Comparison of ENCODE assay signal across 19 cellular contexts in the genomic region with DNA sequence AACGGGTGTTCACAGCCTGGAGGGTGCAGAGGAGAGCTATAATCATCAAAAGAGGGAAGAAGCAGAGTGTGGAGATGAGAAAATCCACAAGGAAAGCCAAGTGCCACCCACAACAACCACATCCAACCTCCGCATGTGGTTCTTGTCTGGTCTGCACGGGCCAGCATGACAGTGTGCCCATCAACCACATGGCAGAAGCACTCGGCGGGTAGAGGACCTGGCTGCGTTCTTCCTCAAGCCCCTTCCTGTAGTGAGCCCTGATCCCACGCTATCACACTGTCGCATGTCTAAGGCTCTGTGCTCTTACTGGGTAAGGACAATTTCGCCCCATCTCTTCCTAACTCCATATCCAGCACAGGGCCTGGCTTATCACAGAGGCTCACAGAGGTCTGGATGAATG. TPM values are rescaled to one million over a fixed set of nuclear protein-coding genes. Genes with fewer than 3 reads are reported as not detected.
A peak's percentile ranks its signal among the peaks of the same experiment; 100 is the strongest.
DNase-seq lines count a peak whose midpoint lies in the region; ATAC-seq, FAIRE-seq and TF ChIP-seq lines count a peak whose summit lies in the region.
"Had no signal": no experiment of that assay in that cellular context is flagged by ENCODE, and none has a peak within 500 bp of the region (broad histone marks: within the 10 kb centered on the region; RNA-seq: fewer than 3 reads in every experiment).

No MANE protein-coding gene starts in this region.

- H3K36me3 ChIP-seq in Karpas-422 (ENCODE audit: insufficient read depth, low read length) (peaks cover 36% of the 10 kb centered on the region), bronchial epithelial cell (ENCODE audit: control insufficient read depth, insufficient read depth, low read length) (peaks cover 31% of the 10 kb centered on the region), neural progenitor cell (no peaks in the 10 kb centered on the region)

- DNase-seq in activated CD4-positive, alpha-beta T cell treated with anti-CD3 and anti-CD28 coated beads, Interleukin-2, amount 10 ng/mL, durations not matched to agents 24 days and 14 days: no peak
- no peak for DNase-seq in activated CD4-positive, alpha-beta T cell treated with anti-CD3 and anti-CD28 coated beads for 4 hours
- DNase-seq in Karpas-422: no peak
- DNase-seq in bronchial epithelial cell (ENCODE audit: low read depth): no peak
- DNase-seq in neural progenitor cell (ENCODE audit: low spot score): no peak
- no peak for DNase-seq in hippocampal formation (lab: John Stamatoyannopoulos, UW)
- no peak for DNase-seq in NCI-H510A treated with DMSO at 0.1 percent for 48 hours (lab: John Stamatoyannopoulos, UW)
- DNase-seq: foreskin keratinocyte; NCI-H146; OCI-M1; stimulated activated CD4-positive, alpha-beta T cell treated with anti-CD3 and anti-CD28 coated beads, Interleukin-4, amount 100 ng/mL, for 1 hour; stimulated activated CD8-positive, alpha-beta memory T cell treated with anti-CD3 and anti-CD28 coated beads, Interleukin-4, amount 100 ng/mL, for 48 hours; upper lobe of right lung had no signal

- H4K20me1 ChIP-seq in Karpas-422 (ENCODE audit: insufficient read depth, low read depth, low read length): peaks cover 15% of the 10 kb centered on the region
- H4K20me1 ChIP-seq in neural progenitor cell (ENCODE audit: low read depth): peaks cover 5% of the 10 kb centered on the region

- H3K27ac ChIP-seq in Karpas-422 (ENCODE audit: low read length): peak overlapping the region; percentile 83; the same call in 1 of the 2 replicates
- no peak overlapping the region for H3K27ac ChIP-seq in neural progenitor cell
- H3K27ac ChIP-seq: foreskin keratinocyte, upper lobe of right lung had no signal

- H3K36me3 Mint-ChIP-seq in activated CD4-positive, alpha-beta T cell treated with anti-CD3 and anti-CD28 coated beads, Interleukin-2, amount 10 ng/mL, durations not matched to agents 24 days and 14 days (ENCODE audit: low read depth): peaks cover 16% of the 10 kb centered on the region
- H3K36me3 Mint-ChIP-seq in neural progenitor cell: peaks cover 11% of the 10 kb centered on the region

- H3K9me2 ChIP-seq in Karpas-422 (replicated peaks; ENCODE audit: insufficient read depth, low read length): no peaks in the 10 kb centered on the region

- H3K4me1 Mint-ChIP-seq in activated CD4-positive, alpha-beta T cell treated with anti-CD3 and anti-CD28 coated beads, Interleukin-2, amount 10 ng/mL, durations not matched to agents 24 days and 14 days: peaks cover 13% of the 10 kb centered on the region
- H3K4me1 Mint-ChIP-seq in neural progenitor cell: peaks cover 14% of the 10 kb centered on the region

- H3K9me3 Mint-ChIP-seq in activated CD4-positive, alpha-beta T cell treated with anti-CD3 and anti-CD28 coated beads, Interleukin-2, amount 10 ng/mL, durations not matched to agents 24 days and 14 days: no peaks in the 10 kb centered on the region
- H3K9me3 Mint-ChIP-seq in neural progenitor cell: no peaks in the 10 kb centered on the region
- H3K9me3 Mint-ChIP-seq: neural crest cell had no signal

- peaks cover 8% of the 10 kb centered on the region for H3F3A ChIP-seq in neural progenitor cell (ENCODE audit: low read depth)

- H3K4me2 ChIP-seq in Karpas-422 (ENCODE audit: low read depth, low read length, poor library complexity, severe bottlenecking) (no peak overlapping the region), neural progenitor cell (no peak overlapping the region)

- no peaks in the 10 kb centered on the region for H3K9me3 ChIP-seq in Karpas-422 (ENCODE audit: low read length)
- H3K9me3 ChIP-seq in neural progenitor cell (ENCODE audit: low read depth): no peaks in the 10 kb centered on the region
- H3K9me3 ChIP-seq: adrenal gland, upper lobe of right lung had no signal

- no peak overlapping the region for H3K4me3 ChIP-seq in Karpas-422 (ENCODE audit: low read length)
- no peak overlapping the region for H3K4me3 ChIP-seq in bronchial epithelial cell (ENCODE audit: low read depth, low read length)
- no peak overlapping the region for H3K4me3 ChIP-seq in neural progenitor cell
- H3K4me3 ChIP-seq: adrenal gland, lung, upper lobe of right lung had no signal

- intact Hi-C loops in activated CD4-positive, alpha-beta T cell treated with anti-CD3 and anti-CD28 coated beads, Interleukin-2, amount 10 ng/mL, durations not matched to agents 24 days and 14 days (cut with micrococcal nuclease): no loop called here

- H3K4me1 ChIP-seq in Karpas-422 (ENCODE audit: low read length): peaks cover 40% of the 10 kb centered on the region
- H3K4me1 ChIP-seq in neural progenitor cell: peaks cover 4% of the 10 kb centered on the region
- H3K4me1 ChIP-seq: foreskin keratinocyte had no signal

- peak overlapping the region; percentile 67 for H3K27ac Mint-ChIP-seq in activated CD4-positive, alpha-beta T cell treated with anti-CD3 and anti-CD28 coated beads, Interleukin-2, amount 10 ng/mL, durations not matched to agents 24 days and 14 days
- peak overlapping the region; percentile 78 for H3K27ac Mint-ChIP-seq in neural progenitor cell

- FAIRE-seq in bronchial epithelial cell (lab: Jason Lieb, UNC): peak; percentile 82
- FAIRE-seq: A204.1, TTC549 had no signal

- H2AFZ ChIP-seq in Karpas-422 (ENCODE audit: low read length) (no peak overlapping the region), neural progenitor cell (replicated peaks) (no peak overlapping the region)

- no peaks in the 10 kb centered on the region for H3K27me3 Mint-ChIP-seq in activated CD4-positive, alpha-beta T cell treated with anti-CD3 and anti-CD28 coated beads, Interleukin-2, amount 10 ng/mL, durations not matched to agents 24 days and 14 days
- peaks cover 9% of the 10 kb centered on the region for H3K27me3 Mint-ChIP-seq in neural progenitor cell (ENCODE audit: insufficient read depth, low read depth)

- ATAC-seq in GM18873 (IDR thresholded peaks at IDR 0.05; ENCODE audit: low FRiP score, unreplicated experiment): no peak
- ATAC-seq: foreskin keratinocyte had no signal

- no peak overlapping the region for H3K4me3 Mint-ChIP-seq in activated CD4-positive, alpha-beta T cell treated with anti-CD3 and anti-CD28 coated beads, Interleukin-2, amount 10 ng/mL, durations not matched to agents 24 days and 14 days
- H3K4me3 Mint-ChIP-seq in neural progenitor cell: no peak overlapping the region
- H3K4me3 Mint-ChIP-seq: neural crest cell had no signal

- no peaks in the 10 kb centered on the region for H3K27me3 ChIP-seq in Karpas-422 (ENCODE audit: low read length)
- no peaks in the 10 kb centered on the region for H3K27me3 ChIP-seq in bronchial epithelial cell (ENCODE audit: control insufficient read depth, insufficient read depth, low read length)
- no peaks in the 10 kb centered on the region for H3K27me3 ChIP-seq in neural progenitor cell
- H3K27me3 ChIP-seq: adrenal gland, foreskin keratinocyte, upper lobe of right lung had no signal

- TF ChIP-seq CTCF in bronchial epithelial cell (IDR thresholded peaks at IDR 0.05; ENCODE audit: insufficient read depth, low read length, severe bottlenecking): no peak
- no peak for TF ChIP-seq CTCF in neural progenitor cell (IDR thresholded peaks at IDR 0.05)

- H3K9ac ChIP-seq in Karpas-422 (ENCODE audit: low read length) (no peak overlapping the region), neural progenitor cell (no peak overlapping the region)

- 0 out of 2 replicates have a peak, but pooled peaks cover 3% of the 10 kb centered on the region for H3K79me2 ChIP-seq in Karpas-422 (ENCODE audit: low read length)
- no peaks in the 10 kb centered on the region for H3K79me2 ChIP-seq in neural progenitor cell (ENCODE audit: low read depth)

RNA-seq across cellular contexts. Expression of gene PTPN23, which starts 41.9 kb away (rescaled TPM):
- total RNA-seq in activated CD4-positive, alpha-beta T cell treated with anti-CD3 and anti-CD28 coated beads, Interleukin-2, amount 10 ng/mL, durations not matched to agents 24 days and 14 days: 34.1 and 34.6 TPM in 2 replicates
- total RNA-seq in Karpas-422 (2014; rRNA removed; shearing (Covaris generic); ENCODE audit: low replicate concordance): 7.9 and 25.5 TPM in 2 replicates
- 12.6 and 12.7 TPM in 2 replicates for total RNA-seq in bronchial epithelial cell
- 3.4 and 8.6 TPM in 2 replicates for total RNA-seq in neural progenitor cell (ENCODE audit: low replicate concordance)

RNA-seq across cellular contexts. Expression of gene SCAP, which starts 53.0 kb away (rescaled TPM):
- 86.3 and 87.2 TPM in 2 replicates for total RNA-seq in activated CD4-positive, alpha-beta T cell treated with anti-CD3 and anti-CD28 coated beads, Interleukin-2, amount 10 ng/mL, durations not matched to agents 24 days and 14 days
- 109 and 139 TPM in 2 replicates for total RNA-seq in Karpas-422 (2014; rRNA removed; shearing (Covaris generic); ENCODE audit: low replicate concordance)
- total RNA-seq in bronchial epithelial cell: 55.0 and 78.6 TPM in 2 replicates
- 33.0 and 96.9 TPM in 2 replicates for total RNA-seq in neural progenitor cell (ENCODE audit: low replicate concordance)
